ENCODE assay signal across 8 cellular contexts in genomic region chr3:69084668-69085542, GRCh38. TPM values are rescaled to one million over a fixed set of nuclear protein-coding genes. Genes with fewer than 3 reads are reported as not detected.
DNase-seq lines count a peak whose midpoint lies in the region; ATAC-seq and TF ChIP-seq lines count a peak whose summit lies in the region.

TSS of gene ARL6IP5 (plus strand) at chr3:69084937. CDS start at chr3:69085048, 111 bp downstream.

- peak; percentile 45 for TF ChIP-seq POLR2A in GM19193 (IDR thresholded peaks at IDR 0.05; ENCODE audit: extremely low read depth, insufficient read depth, insufficient read length)

- no peaks in the 10 kb centered on the region for H3K9me3 Mint-ChIP-seq in dendritic cell treated with granulocyte-macrophage colony-stimulating factor and Interleukin-4, amounts not matched to agents 40 ng/mL and 50 ng/mL, for 4 days

- no peaks in the 10 kb centered on the region for H3K27me3 ChIP-seq in left lung

- intact Hi-C loops in dendritic cell treated with granulocyte-macrophage colony-stimulating factor and Interleukin-4, amounts not matched to agents 40 ng/mL and 50 ng/mL, for 4 days (cut with micrococcal nuclease) = loop anchor here (1.0 to 10.0 kb wide), 3 partner anchors 7 to 240 kb away; partner anchors contain the start of gene TMF1
- intact Hi-C loops in left lung (cut with DNase I) = no loop called here

- peaks cover 43% of the 10 kb centered on the region for H3K4me1 Mint-ChIP-seq in dendritic cell treated with granulocyte-macrophage colony-stimulating factor and Interleukin-4, amounts not matched to agents 40 ng/mL and 50 ng/mL, for 4 days (ENCODE audit: low read depth)

- no peaks in the 10 kb centered on the region for H3K9me3 ChIP-seq in left lung

- no peaks in the 10 kb centered on the region for H3K27me3 Mint-ChIP-seq in dendritic cell treated with granulocyte-macrophage colony-stimulating factor and Interleukin-4, amounts not matched to agents 40 ng/mL and 50 ng/mL, for 4 days

- peak within 1 kb of the TSS; percentile 94 for H3K4me3 Mint-ChIP-seq in dendritic cell treated with granulocyte-macrophage colony-stimulating factor and Interleukin-4, amounts not matched to agents 40 ng/mL and 50 ng/mL, for 4 days

- H3K27ac ChIP-seq in left lung = peak within 1 kb of the TSS; percentile 96 to 98

- no peaks in the 10 kb centered on the region for H3K36me3 ChIP-seq in left lung

- peaks cover 45 to 81% of the 10 kb centered on the region in 2 donors for H3K4me1 ChIP-seq in left lung

- DNase-seq in Ammon's horn (ENCODE audit: low spot score) (peak; percentile 97), NCI-H748 (lab: John Stamatoyannopoulos, UW; ENCODE audit: unreplicated experiment) (peak; percentile 87), left lung (peak; percentile 96 to 98)
- peak; percentile 88 for DNase-seq in activated CD4-positive, alpha-beta T cell treated with anti-CD3 and anti-CD28 coated beads, Interleukin-2, amount 50 U/mL, for 1 hour
- peak; percentile 83 to 84 for DNase-seq in stimulated activated CD4-positive, alpha-beta T cell treated with anti-CD3 and anti-CD28 coated beads, Interleukin-2, amount 100 ng/mL, for 48 hours

- peak; percentile 56 for ATAC-seq in HG03439 (IDR thresholded peaks at IDR 0.05; ENCODE audit: unreplicated experiment)
- peak; percentile 71 for ATAC-seq in left lung

- H3K36me3 Mint-ChIP-seq in dendritic cell treated with granulocyte-macrophage colony-stimulating factor and Interleukin-4, amounts not matched to agents 40 ng/mL and 50 ng/mL, for 4 days (ENCODE audit: low read depth) = peaks cover 33% of the 10 kb centered on the region

- peak within 1 kb of the TSS; percentile 71 to 91 for H3K4me3 ChIP-seq in left lung

- H3K27ac Mint-ChIP-seq in dendritic cell treated with granulocyte-macrophage colony-stimulating factor and Interleukin-4, amounts not matched to agents 40 ng/mL and 50 ng/mL, for 4 days = peak within 1 kb of the TSS; percentile 98

- no peak for TF ChIP-seq CTCF in left lung (IDR thresholded peaks at IDR 0.05)

RNA-seq across cellular contexts. Expression of gene ARL6IP5, which starts in this region (rescaled TPM):
- total RNA-seq in left lung = 100 to 1,000 TPM; 179 to 184 TPM

Comparison
In these comparisons a context has a peak if more than half of its experiments do, and no peak if none do; other contexts are left out.
1. Peak in every context shown above with its lines: DNase-seq, ATAC-seq, H3K4me3 ChIP-seq and H3K27ac ChIP-seq.